Comparison of ENCODE assay signal across 8 cellular contexts in genomic region chr3:75641107-75641517, GRCh38. TPM values are rescaled to one million over a fixed set of nuclear protein-coding genes. Genes with fewer than 3 reads are reported as not detected.
DNase-seq lines count a peak whose midpoint lies in the region; ATAC-seq and TF ChIP-seq lines count a peak whose summit lies in the region.
"Not testable (repeated sequence)": the region's sequence is repeated elsewhere in the genome, so short reads cannot be mapped to it uniquely, and the experiment has no call there.

No MANE protein-coding gene starts in this region.

- peak; percentile 52 for DNase-seq in AG09319 (ENCODE audit: extremely low read depth, low read depth)
- peak; percentile 8 for DNase-seq in HFFc6
- peak; percentile 74 for DNase-seq in activated CD4-positive, alpha-beta T cell treated with anti-CD3 and anti-CD28 coated beads for 36 hours
- DNase-seq in brain microvascular endothelial cell = peak; percentile 92
- peak; percentile 83 to 93 for DNase-seq in foreskin fibroblast
- peak; percentile 84 to 87 for DNase-seq in left lung
- peak; percentile 43 to 59 for DNase-seq in trophoblast cell

- CTCF ChIA-PET in activated CD4-positive, alpha-beta T cell treated with anti-CD3 and anti-CD28 coated beads for 36 hours (lab: Charles Lee) = not testable (repeated sequence)

- H3K4me1 Mint-ChIP-seq in HFFc6 (ENCODE audit: low read depth) = peaks cover 12% of the 10 kb centered on the region; the same call in 1 of the 2 replicates
- peaks cover 15% of the 10 kb centered on the region for H3K4me1 Mint-ChIP-seq in activated CD4-positive, alpha-beta T cell treated with anti-CD3 and anti-CD28 coated beads for 36 hours
- H3K4me1 Mint-ChIP-seq in stimulated activated memory B cell treated with anti-CD40 and anti-IgM and Interleukin-4, amounts not matched to agents 10 μg/mL and 1 μg/mL and 100 μg/mL, for 72 hours = not testable (repeated sequence)

- TF ChIP-seq CTCF in AG09319 (IDR thresholded peaks at IDR 0.05; ENCODE audit: low read depth, low read length); HFFc6 (IDR thresholded peaks at IDR 0.05); brain microvascular endothelial cell (IDR thresholded peaks at IDR 0.05; ENCODE audit: low read depth, low read length, missing control alignments); foreskin fibroblast (IDR thresholded peaks at IDR 0.05; ENCODE audit: low read depth, low read length); left lung (IDR thresholded peaks at IDR 0.05): not testable (repeated sequence)

- H4K91ac ChIP-seq in trophoblast cell (ENCODE audit: low read depth, low read length) = peak overlapping the region; percentile 62

- H2AK5ac ChIP-seq in trophoblast cell (ENCODE audit: low read length) = not testable (repeated sequence)

- not testable (repeated sequence) for H3K9me3 ChIP-seq in left lung; trophoblast cell (ENCODE audit: insufficient read depth, low read depth, low read length)

- not testable (repeated sequence) for H2BK5ac ChIP-seq in trophoblast cell (ENCODE audit: low read depth, low read length, poor library complexity)

- H3K36me3 Mint-ChIP-seq in HFFc6 (ENCODE audit: low read depth); activated CD4-positive, alpha-beta T cell treated with anti-CD3 and anti-CD28 coated beads for 36 hours (ENCODE audit: low read depth); stimulated activated memory B cell treated with anti-CD40 and anti-IgM and Interleukin-4, amounts not matched to agents 10 μg/mL and 1 μg/mL and 100 μg/mL, for 72 hours: not testable (repeated sequence)

- H2BK120ac ChIP-seq in trophoblast cell (ENCODE audit: insufficient read depth, low read length, poor library complexity) = not testable (repeated sequence)

- ATAC-seq in activated CD4-positive, alpha-beta T cell treated with anti-CD3 and anti-CD28 coated beads for 36 hours; left lung; stimulated activated memory B cell treated with anti-CD40 and anti-IgM and Interleukin-4, amounts not matched to agents 10 μg/mL and 1 μg/mL and 100 μg/mL, for 72 hours: not testable (repeated sequence)

- H3K36me3 ChIP-seq in brain microvascular endothelial cell (replicated peaks); left lung; trophoblast cell (ENCODE audit: control insufficient read depth in 1 of 2, insufficient read depth in 2 of 2, low read length in 2 of 2): not testable (repeated sequence)

- H3K9me3 Mint-ChIP-seq in HFFc6; activated CD4-positive, alpha-beta T cell treated with anti-CD3 and anti-CD28 coated beads for 36 hours (ENCODE audit: low read depth); stimulated activated memory B cell treated with anti-CD40 and anti-IgM and Interleukin-4, amounts not matched to agents 10 μg/mL and 1 μg/mL and 100 μg/mL, for 72 hours: not testable (repeated sequence)

- peak overlapping the region; percentile 71 for H2AFZ ChIP-seq in trophoblast cell (ENCODE audit: insufficient read depth, low read length, poor library complexity)

- peak overlapping the region; percentile 88 for H3K4me3 Mint-ChIP-seq in HFFc6
- H3K4me3 Mint-ChIP-seq in activated CD4-positive, alpha-beta T cell treated with anti-CD3 and anti-CD28 coated beads for 36 hours = peak overlapping the region; percentile 78
- peak overlapping the region; percentile 77 for H3K4me3 Mint-ChIP-seq in stimulated activated memory B cell treated with anti-CD40 and anti-IgM and Interleukin-4, amounts not matched to agents 10 μg/mL and 1 μg/mL and 100 μg/mL, for 72 hours

- not testable (repeated sequence) for H3K4me1 ChIP-seq in left lung; trophoblast cell (ENCODE audit: control insufficient read depth in 1 of 2, insufficient read depth in 2 of 2, low read length in 2 of 2)

- intact Hi-C loops in activated CD4-positive, alpha-beta T cell treated with anti-CD3 and anti-CD28 coated beads for 36 hours (cut with DNase I, micrococcal nuclease) = loop anchor here in 1 of 2 experiments (1.0 to 5.0 kb wide), 3 partner anchors 206 to 449 kb away; no protein-coding TSS in a partner anchor
- intact Hi-C loops in left lung (cut with DNase I) = not testable (repeated sequence)

- peak overlapping the region; percentile 56 for H3K4me2 ChIP-seq in trophoblast cell (ENCODE audit: low read length)

- not testable (repeated sequence) for H3K27ac Mint-ChIP-seq in HFFc6; activated CD4-positive, alpha-beta T cell treated with anti-CD3 and anti-CD28 coated beads for 36 hours; stimulated activated memory B cell treated with anti-CD40 and anti-IgM and Interleukin-4, amounts not matched to agents 10 μg/mL and 1 μg/mL and 100 μg/mL, for 72 hours

- H3K79me1 ChIP-seq in trophoblast cell (ENCODE audit: low read length) = not testable (repeated sequence)

- not testable (repeated sequence) for H3K27me3 ChIP-seq in brain microvascular endothelial cell (replicated peaks); left lung; trophoblast cell (ENCODE audit: insufficient read depth, low read length)

- H4K8ac ChIP-seq in trophoblast cell (ENCODE audit: low read depth, low read length) = peak overlapping the region; percentile 95

- not testable (repeated sequence) for H3K4ac ChIP-seq in trophoblast cell (ENCODE audit: low read depth, low read length)

- peak overlapping the region; percentile 51 for H3K14ac ChIP-seq in trophoblast cell (ENCODE audit: low read length)

- not testable (repeated sequence) for H3K27me3 Mint-ChIP-seq in HFFc6 (ENCODE audit: insufficient read depth); activated CD4-positive, alpha-beta T cell treated with anti-CD3 and anti-CD28 coated beads for 36 hours
- H3K27me3 Mint-ChIP-seq in stimulated activated memory B cell treated with anti-CD40 and anti-IgM and Interleukin-4, amounts not matched to agents 10 μg/mL and 1 μg/mL and 100 μg/mL, for 72 hours = peaks cover 27% of the 10 kb centered on the region

- peak overlapping the region; percentile 59 for H3K18ac ChIP-seq in trophoblast cell (ENCODE audit: low read length)

- in situ Hi-C loops in brain microvascular endothelial cell (cut with HindIII; ENCODE audit: low pct_ligation_motif_present, low sequenced_read_pairs) = not testable (repeated sequence)

- H3K23ac ChIP-seq in trophoblast cell (ENCODE audit: low read length) = not testable (repeated sequence)

- POLR2A ChIA-PET in activated CD4-positive, alpha-beta T cell treated with anti-CD3 and anti-CD28 coated beads for 36 hours (lab: Charles Lee) = not testable (repeated sequence)

- H4K12ac ChIP-seq in trophoblast cell (ENCODE audit: low read depth, low read length) = peak overlapping the region; percentile 90

- H3K9ac ChIP-seq in trophoblast cell (ENCODE audit: low read length) = not testable (repeated sequence)

- not testable (repeated sequence) for H2BK12ac ChIP-seq in trophoblast cell (ENCODE audit: low read length)

- H3K4me3 ChIP-seq in brain microvascular endothelial cell (ENCODE audit: low read depth, low read length) (peak overlapping the region; percentile 66), foreskin fibroblast (ENCODE audit: low read depth in 1 of 2, low read length in 2 of 2) (peak overlapping the region; percentile 49 to 71), left lung (peak overlapping the region; percentile 35 to 50), trophoblast cell (ENCODE audit: low read depth, low read length) (peak overlapping the region; percentile 62)

- not testable (repeated sequence) for H3K79me2 ChIP-seq in trophoblast cell (ENCODE audit: control insufficient read depth, insufficient read depth, low read length, poor library complexity)

- WGBS in trophoblast cell (ENCODE audit: extremely low coverage, insufficient coverage, insufficient read length) = no CpG with 5 or more reads among the region's 16 CpGs

- H3K27ac ChIP-seq in brain microvascular endothelial cell; left lung; trophoblast cell (ENCODE audit: low read depth, low read length): not testable (repeated sequence)

RNA-seq across cellular contexts. Expression of gene FRG2C, which starts 23.0 kb away (rescaled TPM):
- total RNA-seq in HFFc6 (2021; fragmentation: NEBNext Ultra II Directional; extraction: Animal tissue kit (Norgen Biotek cat#: 25700)) = not detected
- total RNA-seq in activated CD4-positive, alpha-beta T cell treated with anti-CD3 and anti-CD28 coated beads for 36 hours = not detected
- not detected for total RNA-seq in left lung
- 0.10 and 0.12 TPM in 2 replicates for polyA plus RNA-seq in trophoblast cell (2013)

Comparison
In these comparisons a context has a peak if more than half of its experiments do, and no peak if none do; other contexts are left out.
1. DNase-seq: peak in every context shown above with its lines; median percentile 92 in brain microvascular endothelial cell; 88 in foreskin fibroblast; 86 in left lung; 74 in activated CD4-positive, alpha-beta T cell treated with anti-CD3 and anti-CD28 coated beads for 36 hours; 52 in AG09319; 51 in trophoblast cell; 8 in HFFc6.